ENCODE assay signal across 13 cellular contexts in genomic region chr6:34875292-34876213, GRCh38. TPM values are rescaled to one million over a fixed set of nuclear protein-coding genes. Genes with fewer than 3 reads are reported as not detected.
DNase-seq lines count a peak whose midpoint lies in the region; ATAC-seq, FAIRE-seq and TF ChIP-seq lines count a peak whose summit lies in the region.
"Had no signal": no experiment of that assay in that cellular context is flagged by ENCODE, and none has a peak within 500 bp of the region (broad histone marks: within the 10 kb centered on the region; RNA-seq: fewer than 3 reads in every experiment).

No MANE protein-coding gene starts in this region.

- no peak overlapping the region for H3K14ac ChIP-seq in H1 (ENCODE audit: insufficient read length)

- no peaks in the 10 kb centered on the region for H3K9me3 Mint-ChIP-seq in activated naive CD8-positive, alpha-beta T cell (ENCODE audit: low read depth)
- no peaks in the 10 kb centered on the region for H3K9me3 Mint-ChIP-seq in activated naive CD8-positive, alpha-beta T cell treated with anti-CD3 and anti-CD28 coated beads, Interleukin-2, amount 50 U/mL, for 24 hours

- H4K5ac ChIP-seq in H1 (ENCODE audit: insufficient read length, low read depth, low read length): no peak overlapping the region

- H4K8ac ChIP-seq in H1 (ENCODE audit: extremely low read depth, insufficient read depth, low read length): no peak overlapping the region

- intact Hi-C loops in gastrocnemius medialis (cut with DNase I; ENCODE audit: low total_unique reads): no loop called here

- no peak overlapping the region for H2AK5ac ChIP-seq in H1 (ENCODE audit: low read depth, low read length)

- H3K27me3 ChIP-seq in HUES48 (ENCODE audit: control insufficient read depth, insufficient read depth, low read length): no peaks in the 10 kb centered on the region
- no peaks in the 10 kb centered on the region for H3K27me3 ChIP-seq in H1 (replicated peaks in 1 of 4; ENCODE audit: control insufficient read depth in 3 of 4, extremely low read depth in 1 of 4, insufficient read depth in 3 of 4, low read length in 3 of 4)
- no peaks in the 10 kb centered on the region for H3K27me3 ChIP-seq in gastrocnemius medialis
- H3K27me3 ChIP-seq: BE2C had no signal

- TF ChIP-seq POLR2A in H1 (IDR thresholded peaks at IDR 0.05; ENCODE audit: control extremely low read depth in 1 of 2, low read depth in 2 of 2, low read length in 2 of 2) (no peak), gastrocnemius medialis (IDR thresholded peaks at IDR 0.05) (no peak)

- no peak overlapping the region for H3K56ac ChIP-seq in H1 (replicated peaks; ENCODE audit: insufficient read length, low read depth, low read length)

- H3K36me3 Mint-ChIP-seq in activated naive CD8-positive, alpha-beta T cell: peaks cover 8% of the 10 kb centered on the region
- H3K36me3 Mint-ChIP-seq in activated naive CD8-positive, alpha-beta T cell treated with anti-CD3 and anti-CD28 coated beads, Interleukin-2, amount 50 U/mL, for 24 hours (ENCODE audit: low read depth): peaks cover 44% of the 10 kb centered on the region

- no peaks in the 10 kb centered on the region for H3K23me2 ChIP-seq in H1 (ENCODE audit: low read depth, low read length)

- H3K18ac ChIP-seq in H1 (ENCODE audit: extremely low read depth, low read length): no peak overlapping the region

- H4K20me1 ChIP-seq in H1 (replicated peaks in 1 of 2; ENCODE audit: control insufficient read depth in 1 of 2, insufficient read depth in 2 of 2, low read length in 2 of 2): peaks cover 0 to 2% of the 10 kb centered on the region in 2 experiments

- H3K27me3 Mint-ChIP-seq in activated naive CD8-positive, alpha-beta T cell: no peaks in the 10 kb centered on the region
- no peaks in the 10 kb centered on the region for H3K27me3 Mint-ChIP-seq in activated naive CD8-positive, alpha-beta T cell treated with anti-CD3 and anti-CD28 coated beads, Interleukin-2, amount 50 U/mL, for 24 hours

- H3K9ac ChIP-seq in HUES48 (ENCODE audit: low read depth, low read length) (no peak overlapping the region), H1 (replicated peaks in 1 of 4; ENCODE audit: extremely low read depth in 1 of 4, low read depth in 3 of 4, low read length in 3 of 4) (no peak overlapping the region)

- no peak for TF ChIP-seq EP300 in H1 (IDR thresholded peaks at IDR 0.05; ENCODE audit: borderline replicate concordance in 1 of 2, low read depth in 2 of 2, low read length in 2 of 2)

- no peaks in the 10 kb centered on the region for H3K79me1 ChIP-seq in H1 (ENCODE audit: low read depth, low read length)

- POLR2A ChIA-PET in H1 (lab: Charles Lee; ENCODE audit: partially characterized antibody): interaction anchor here (1.1 to 5.4 kb wide), 2 partner anchors 12 to 117 kb away, joined by 4 to 48 read pairs; partner anchors contain the start of genes ANKS1A and TAF11

- no peak for ATAC-seq in activated naive CD8-positive, alpha-beta T cell treated with anti-CD3 and anti-CD28 coated beads, Interleukin-2, amount 50 U/mL, for 24 hours
- ATAC-seq in gastrocnemius medialis (no peak), GM21737 (IDR thresholded peaks at IDR 0.05; ENCODE audit: unreplicated experiment) (no peak)

- no peak overlapping the region for H2BK5ac ChIP-seq in H1 (ENCODE audit: low read depth, low read length)

- no peak for TF ChIP-seq RAD21 in H1 (IDR thresholded peaks at IDR 0.05 in 1 of 2, conservative IDR thresholded peaks at IDR 0.05 in 1 of 2; ENCODE audit: low read depth in 2 of 2, low read length in 2 of 2)

- TF ChIP-seq CTCF in H1 (IDR thresholded peaks at IDR 0.05; ENCODE audit: control extremely low read depth in 1 of 3, insufficient read depth in 1 of 3, low read depth in 1 of 3, low read length in 3 of 3) (no peak), gastrocnemius medialis (IDR thresholded peaks at IDR 0.05 in 4 of 5, conservative IDR thresholded peaks at IDR 0.05 in 1 of 5) (no peak)

- no peaks in the 10 kb centered on the region for H3K79me2 ChIP-seq in H1 (ENCODE audit: control insufficient read depth in 1 of 2, insufficient read depth in 2 of 2, low read length in 2 of 2)

- H3K4me1 Mint-ChIP-seq in activated naive CD8-positive, alpha-beta T cell (ENCODE audit: low read depth): peaks cover 1% of the 10 kb centered on the region
- peaks cover 3% of the 10 kb centered on the region for H3K4me1 Mint-ChIP-seq in activated naive CD8-positive, alpha-beta T cell treated with anti-CD3 and anti-CD28 coated beads, Interleukin-2, amount 50 U/mL, for 24 hours

- FAIRE-seq in H1 (lab: Jason Lieb, UNC): no peak

- H2BK15ac ChIP-seq in H1 (ENCODE audit: low read length): no peak overlapping the region

- no peak overlapping the region for H2BK120ac ChIP-seq in H1 (replicated peaks; ENCODE audit: low read depth, low read length)

- CTCF ChIA-PET in H1 (lab: Charles Lee; ENCODE audit: partially characterized antibody): interaction anchor here (0.6 to 1.7 kb wide), 5 partner anchors 8 to 265 kb away, joined by 3 read pairs; no protein-coding TSS in a partner anchor

- H3K4me3 Mint-ChIP-seq in activated naive CD8-positive, alpha-beta T cell: no peak overlapping the region
- H3K4me3 Mint-ChIP-seq in activated naive CD8-positive, alpha-beta T cell treated with anti-CD3 and anti-CD28 coated beads, Interleukin-2, amount 50 U/mL, for 24 hours: no peak overlapping the region

- 90% methylated on average over 4 of the region's 4 CpGs; no CpG with 5 or more reads in 1 of the 2 experiments for WGBS in H1 (ENCODE audit: extremely low coverage in 1 of 2, insufficient coverage in 1 of 2, insufficient read length in 1 of 2, insufficient replicate concordance in 2 of 2, low coverage in 1 of 2, low lambda C conversion rate in 2 of 2, missing lambda C conversion rate in 1 of 2), 2 experiments

- H2AFZ ChIP-seq in H1 (ENCODE audit: low read length): no peak overlapping the region

- no peak overlapping the region; a peak in 1 of 4 replicates for H3K4me2 ChIP-seq in H1 (ENCODE audit: insufficient read depth in 1 of 2, low read depth in 2 of 2, low read length in 2 of 2)

- peak overlapping the region; percentile 23 for H3K27ac Mint-ChIP-seq in activated naive CD8-positive, alpha-beta T cell
- H3K27ac Mint-ChIP-seq in activated naive CD8-positive, alpha-beta T cell treated with anti-CD3 and anti-CD28 coated beads, Interleukin-2, amount 50 U/mL, for 24 hours: no peak overlapping the region

- H2BK20ac ChIP-seq in H1 (ENCODE audit: low read length): no peak overlapping the region

- H3K4ac ChIP-seq in H1 (replicated peaks; ENCODE audit: insufficient read length, low read depth, low read length): no peak overlapping the region

- H3K4me3 ChIP-seq in HUES48 (ENCODE audit: low read depth, low read length) (no peak overlapping the region; the same call in 1 of the 2 replicates), H1 (ENCODE audit: extremely low read depth in 1 of 4, insufficient read depth in 2 of 4, low read depth in 3 of 4, low read length in 4 of 4) (no peak overlapping the region), gastrocnemius medialis (no peak overlapping the region)

- H3K36me3 ChIP-seq in HUES48 (ENCODE audit: control insufficient read depth, insufficient read depth, low read length) (peaks cover 93% of the 10 kb centered on the region), H1 (ENCODE audit: control insufficient read depth in 2 of 4, insufficient read depth in 4 of 4, low read length in 3 of 4) (peaks cover 11 to 60% (median 38%) of the 10 kb centered on the region in 4 experiments; a peak in 7 of 8 replicates), gastrocnemius medialis (peaks cover 0 to 78% of the 10 kb centered on the region in 2 donors)

- H3K23ac ChIP-seq in H1 (ENCODE audit: insufficient read length): no peak overlapping the region

- H4K91ac ChIP-seq in H1 (replicated peaks; ENCODE audit: insufficient read length, low read length): no peak overlapping the region

- in situ Hi-C loops in gastrocnemius medialis (cut with MboI; ENCODE audit: low sequenced_read_pairs in 4 of 4): no loop called here

- no peak for DNase-seq in activated naive CD8-positive, alpha-beta T cell treated with anti-CD3 and anti-CD28 coated beads, Interleukin-2, amount 50 U/mL, for 24 hours
- DNase-seq in H1 (ENCODE audit: low read depth in 1 of 2, low spot score in 2 of 2) (no peak), gastrocnemius medialis (no peak), KG1 (lab: John Stamatoyannopoulos, UW) (no peak)
- no peak for DNase-seq in stimulated activated CD4-positive, alpha-beta T cell treated with anti-CD3 and anti-CD28 coated beads, Interleukin-2, amount 100 ng/mL, for 24 hours
- DNase-seq: BE2C, KBM-7, NCI-H1092, NCI-H1694 treated with DMSO at 0.1 percent for 48 hours, NCI-H69 had no signal

- no peak overlapping the region for H2BK12ac ChIP-seq in H1 (ENCODE audit: low read depth, low read length)

- peak overlapping the region; percentile 14 for H3K27ac ChIP-seq in HUES48 (ENCODE audit: low read depth, low read length)
- H3K27ac ChIP-seq in H1 (ENCODE audit: low read depth, low read length): peak overlapping the region; percentile 29; the same call in 1 of the 2 replicates
- peak overlapping the region in 3 of 4 donors; percentile 16 to 37 (median 19) for H3K27ac ChIP-seq in gastrocnemius medialis

- H3K9me3 ChIP-seq in HUES48 (ENCODE audit: control insufficient read depth, insufficient read depth, low read length) (no peaks in the 10 kb centered on the region), H1 (ENCODE audit: insufficient read depth in 2 of 2, low read depth in 1 of 2, low read length in 1 of 2) (no peaks in the 10 kb centered on the region), gastrocnemius medialis (no peaks in the 10 kb centered on the region)
- H3K9me3 ChIP-seq: BE2C had no signal

- peaks cover 25% of the 10 kb centered on the region for H3K4me1 ChIP-seq in HUES48 (ENCODE audit: control insufficient read depth, insufficient read depth, low read length)
- peaks cover 0 to 7% (median 0%) of the 10 kb centered on the region in 4 experiments; a peak in 1 of 7 replicates for H3K4me1 ChIP-seq in H1 (replicated peaks in 1 of 4; ENCODE audit: control insufficient read depth in 3 of 4, insufficient read depth in 4 of 4, low read length in 3 of 4)
- no peaks in the 10 kb centered on the region for H3K4me1 ChIP-seq in gastrocnemius medialis
- H3K4me1 ChIP-seq: BE2C had no signal

RNA-seq across cellular contexts. Expression of gene TAF11, which starts 12.3 kb away (rescaled TPM):
- total RNA-seq in H1 (2021; fragmentation: NEBNext Ultra II Directional; extraction: Animal tissue kit (Norgen Biotek cat#: 25700)): 45.8 and 48.6 TPM in 2 replicates
- polyA plus RNA-seq in H1 (2011; rRNA removed): 23.5 and 38.2 TPM in 2 replicates
- polyA plus RNA-seq in H1 (2011; cell fraction: cytosol; rRNA removed): 40.4 TPM
- 11.9 TPM for polyA plus RNA-seq in H1 (2011; cell fraction: nucleus; rRNA removed)
- 40.7 to 56.3 TPM (median 45.1 TPM) in 4 replicates for polyA plus RNA-seq in H1 (2012, experiment 1 of 2)
- 12.9 TPM for polyA plus RNA-seq in H1 (2012, experiment 2 of 2)
- polyA plus RNA-seq in H1 (2013, experiment 1 of 2): 51.2 TPM
- 49.7 TPM for polyA plus RNA-seq in H1 (2013, experiment 2 of 2)
- 13.3 and 13.7 TPM in 2 replicates for polyA minus RNA-seq in H1 (2011; rRNA and poly(A)+ RNA removed)
- polyA minus RNA-seq in H1 (2011; cell fraction: cytosol; rRNA and poly(A)+ RNA removed): 15.3 TPM
- 13.9 TPM for polyA minus RNA-seq in H1 (2011; cell fraction: nucleus; rRNA and poly(A)+ RNA removed)
- 10 to 100 TPM; 23.2 to 32.6 (median 24.0) TPM for total RNA-seq in gastrocnemius medialis

RNA-seq across cellular contexts. Expression of gene ANKS1A, which starts 13.5 kb away (rescaled TPM):
- total RNA-seq in H1 (2021; fragmentation: NEBNext Ultra II Directional; extraction: Animal tissue kit (Norgen Biotek cat#: 25700)): 30.9 and 32.3 TPM in 2 replicates
- polyA plus RNA-seq in H1 (2011; rRNA removed): 9.8 and 15.1 TPM in 2 replicates
- polyA plus RNA-seq in H1 (2011; cell fraction: cytosol; rRNA removed): 9.9 TPM
- 22.5 TPM for polyA plus RNA-seq in H1 (2011; cell fraction: nucleus; rRNA removed)
- 19.4 to 22.4 TPM (median 20.4 TPM) in 4 replicates for polyA plus RNA-seq in H1 (2012, experiment 1 of 2)
- 10.5 TPM for polyA plus RNA-seq in H1 (2012, experiment 2 of 2)
- polyA plus RNA-seq in H1 (2013, experiment 1 of 2): 12.6 TPM
- 12.2 TPM for polyA plus RNA-seq in H1 (2013, experiment 2 of 2)
- 30.6 and 38.7 TPM in 2 replicates for polyA minus RNA-seq in H1 (2011; rRNA and poly(A)+ RNA removed)
- 14.5 TPM for polyA minus RNA-seq in H1 (2011; cell fraction: cytosol; rRNA and poly(A)+ RNA removed)
- 19.7 TPM for polyA minus RNA-seq in H1 (2011; cell fraction: nucleus; rRNA and poly(A)+ RNA removed)
- 1 to 10 TPM; 5.3 to 8.6 (median 7.0) TPM for total RNA-seq in gastrocnemius medialis
